Comparison of ENCODE assay signal across 9 cellular contexts in genomic region chr16:55471448-55472097, GRCh38. TPM values are rescaled to one million over a fixed set of nuclear protein-coding genes. Genes with fewer than 3 reads are reported as not detected.
A peak's percentile ranks its signal among the peaks of the same experiment; 100 is the strongest.
DNase-seq lines count a peak whose midpoint lies in the region; ATAC-seq and TF ChIP-seq lines count a peak whose summit lies in the region.
"Had no signal": no experiment of that assay in that cellular context is flagged by ENCODE, and none has a peak within 500 bp of the region (broad histone marks: within the 10 kb centered on the region; RNA-seq: fewer than 3 reads in every experiment).

No MANE protein-coding gene starts in this region.

- no peak overlapping the region for H3K4me3 Mint-ChIP-seq in activated CD8-positive, alpha-beta T cell treated with anti-CD3 and anti-CD28 coated beads for 36 hours
- H3K4me3 Mint-ChIP-seq in activated CD8-positive, alpha-beta T cell treated with anti-CD3 and anti-CD28 coated beads, Interleukin-2, amount 10 ng/mL, durations not matched to agents 7 days and 5 days = no peak overlapping the region
- H3K4me3 Mint-ChIP-seq: CD4-positive, CD25-positive, alpha-beta regulatory T cell had no signal

- no peaks in the 10 kb centered on the region for H3K27me3 Mint-ChIP-seq in activated CD8-positive, alpha-beta T cell treated with anti-CD3 and anti-CD28 coated beads for 36 hours
- peaks cover 4% of the 10 kb centered on the region for H3K27me3 Mint-ChIP-seq in activated CD8-positive, alpha-beta T cell treated with anti-CD3 and anti-CD28 coated beads, Interleukin-2, amount 10 ng/mL, durations not matched to agents 7 days and 5 days (ENCODE audit: low read depth)
- H3K27me3 Mint-ChIP-seq: CD4-positive, CD25-positive, alpha-beta regulatory T cell had no signal

- no peak for ATAC-seq in activated CD8-positive, alpha-beta T cell treated with anti-CD3 and anti-CD28 coated beads for 36 hours
- ATAC-seq in activated CD8-positive, alpha-beta T cell treated with anti-CD3 and anti-CD28 coated beads, Interleukin-2, amount 10 ng/mL, durations not matched to agents 7 days and 5 days = no peak

- intact Hi-C loops in activated CD8-positive, alpha-beta T cell treated with anti-CD3 and anti-CD28 coated beads for 36 hours (cut with micrococcal nuclease) = no loop called here

- POLR2A ChIA-PET in activated CD8-positive, alpha-beta T cell treated with anti-CD3 and anti-CD28 coated beads for 36 hours (lab: Charles Lee) = interaction anchor here (0.7 kb wide), 1 partner anchor 82 kb away, joined by 3 read pairs; no protein-coding TSS in a partner anchor
- POLR2A ChIA-PET in activated CD8-positive, alpha-beta T cell treated with anti-CD3 and anti-CD28 coated beads, Interleukin-2, amount 10 ng/mL, durations not matched to agents 7 days and 5 days (lab: Charles Lee) = no interaction called here

- H3K27ac Mint-ChIP-seq in activated CD8-positive, alpha-beta T cell treated with anti-CD3 and anti-CD28 coated beads for 36 hours = no peak overlapping the region
- no peak overlapping the region for H3K27ac Mint-ChIP-seq in activated CD8-positive, alpha-beta T cell treated with anti-CD3 and anti-CD28 coated beads, Interleukin-2, amount 10 ng/mL, durations not matched to agents 7 days and 5 days
- H3K27ac Mint-ChIP-seq: CD4-positive, CD25-positive, alpha-beta regulatory T cell had no signal

- no peaks in the 10 kb centered on the region for H3K36me3 ChIP-seq in subcutaneous abdominal adipose tissue (ENCODE audit: control insufficient read depth in 5 of 5, insufficient read depth in 5 of 5, low read length in 5 of 5)

- no peak overlapping the region for H3K4me3 ChIP-seq in subcutaneous abdominal adipose tissue (ENCODE audit: low read depth in 1 of 5, low read length in 5 of 5)

- no peaks in the 10 kb centered on the region for H3K36me3 Mint-ChIP-seq in activated CD8-positive, alpha-beta T cell treated with anti-CD3 and anti-CD28 coated beads for 36 hours (ENCODE audit: low read depth)
- H3K36me3 Mint-ChIP-seq in activated CD8-positive, alpha-beta T cell treated with anti-CD3 and anti-CD28 coated beads, Interleukin-2, amount 10 ng/mL, durations not matched to agents 7 days and 5 days (ENCODE audit: low read depth) = no peaks in the 10 kb centered on the region
- H3K36me3 Mint-ChIP-seq: CD4-positive, CD25-positive, alpha-beta regulatory T cell had no signal

- DNase-seq in activated CD8-positive, alpha-beta T cell treated with anti-CD3 and anti-CD28 coated beads for 36 hours = peak; percentile 10
- DNase-seq in activated CD8-positive, alpha-beta T cell treated with anti-CD3 and anti-CD28 coated beads, Interleukin-2, amount 10 ng/mL, durations not matched to agents 7 days and 5 days = no peak
- DNase-seq in HS-27A (ENCODE audit: low read depth) = peak; percentile 74
- DNase-seq in dedifferentiated amniotic fluid mesenchymal stem cell (ENCODE audit: extremely low spot score) = peak; percentile 68
- no peak for DNase-seq in NCI-H1694 treated with DMSO at 0.1 percent for 48 hours (lab: John Stamatoyannopoulos, UW)
- no peak for DNase-seq in Kasumi-1 (lab: John Stamatoyannopoulos, UW)
- no peak for DNase-seq in NCI-H345 treated with DMSO at 0.1 percent for 48 hours (lab: John Stamatoyannopoulos, UW; ENCODE audit: unreplicated experiment)
- DNase-seq: CD4-positive, CD25-positive, alpha-beta regulatory T cell had no signal

- peak overlapping the region; percentile 67 for H3K27ac ChIP-seq in subcutaneous abdominal adipose tissue (ENCODE audit: low read depth, low read length)

- no peak overlapping the region for H3K9ac ChIP-seq in subcutaneous abdominal adipose tissue (ENCODE audit: low read length in 5 of 5)

- peaks cover 14 to 40% (median 34%) of the 10 kb centered on the region in 5 donors for H3K4me1 ChIP-seq in subcutaneous abdominal adipose tissue (ENCODE audit: control insufficient read depth in 5 of 5, insufficient read depth in 5 of 5, low read length in 5 of 5)

- CTCF ChIA-PET in activated CD8-positive, alpha-beta T cell treated with anti-CD3 and anti-CD28 coated beads for 36 hours (lab: Charles Lee) = interaction anchor here (1.3 to 1.7 kb wide), 4 partner anchors 29 to 233 kb away, joined by 3 to 7 read pairs (median 4); no protein-coding TSS in a partner anchor
- CTCF ChIA-PET in activated CD8-positive, alpha-beta T cell treated with anti-CD3 and anti-CD28 coated beads, Interleukin-2, amount 10 ng/mL, durations not matched to agents 7 days and 5 days (lab: Charles Lee) = no interaction called here

- TF ChIP-seq CTCF in activated CD8-positive, alpha-beta T cell treated with anti-CD3 and anti-CD28 coated beads for 36 hours (IDR thresholded peaks at IDR 0.05) = no peak

- H3K27me3 ChIP-seq in subcutaneous abdominal adipose tissue (ENCODE audit: control insufficient read depth in 5 of 5, insufficient read depth in 4 of 5, low read length in 5 of 5) = peaks cover 0 to 4% (median 0%) of the 10 kb centered on the region in 5 donors

- peaks cover 5% of the 10 kb centered on the region for H3K4me1 Mint-ChIP-seq in activated CD8-positive, alpha-beta T cell treated with anti-CD3 and anti-CD28 coated beads for 36 hours (ENCODE audit: low read depth)
- H3K4me1 Mint-ChIP-seq in activated CD8-positive, alpha-beta T cell treated with anti-CD3 and anti-CD28 coated beads, Interleukin-2, amount 10 ng/mL, durations not matched to agents 7 days and 5 days (ENCODE audit: low read depth) = no peaks in the 10 kb centered on the region
- H3K4me1 Mint-ChIP-seq: CD4-positive, CD25-positive, alpha-beta regulatory T cell had no signal

- no peaks in the 10 kb centered on the region for H3K9me3 ChIP-seq in subcutaneous abdominal adipose tissue (ENCODE audit: control insufficient read depth in 5 of 5, low read length in 5 of 5)

- H3K9me3 Mint-ChIP-seq in activated CD8-positive, alpha-beta T cell treated with anti-CD3 and anti-CD28 coated beads for 36 hours = no peaks in the 10 kb centered on the region
- no peaks in the 10 kb centered on the region for H3K9me3 Mint-ChIP-seq in activated CD8-positive, alpha-beta T cell treated with anti-CD3 and anti-CD28 coated beads, Interleukin-2, amount 10 ng/mL, durations not matched to agents 7 days and 5 days (ENCODE audit: insufficient read depth)

RNA-seq across cellular contexts. Expression of gene MMP2, which starts 7.4 kb away (rescaled TPM):
- total RNA-seq in activated CD8-positive, alpha-beta T cell treated with anti-CD3 and anti-CD28 coated beads for 36 hours = not detected
- total RNA-seq in activated CD8-positive, alpha-beta T cell treated with anti-CD3 and anti-CD28 coated beads, Interleukin-2, amount 10 ng/mL, durations not matched to agents 7 days and 5 days = not detected

RNA-seq across cellular contexts. Expression of gene LPCAT2, which starts 37.3 kb away (rescaled TPM):
- under 1 TPM in 1 of 2 experiments, not detected in 1; 0.16 TPM for total RNA-seq in activated CD8-positive, alpha-beta T cell treated with anti-CD3 and anti-CD28 coated beads for 36 hours
- under 1 TPM in 1 of 2 experiments, not detected in 1; 0.37 TPM for total RNA-seq in activated CD8-positive, alpha-beta T cell treated with anti-CD3 and anti-CD28 coated beads, Interleukin-2, amount 10 ng/mL, durations not matched to agents 7 days and 5 days

Comparison
In these comparisons a context has a peak if more than half of its experiments do, and no peak if none do; other contexts are left out.
1. DNase-seq: peak in activated CD8-positive, alpha-beta T cell treated with anti-CD3 and anti-CD28 coated beads for 36 hours (single experiment), HS-27A (single experiment) and dedifferentiated amniotic fluid mesenchymal stem cell (single experiment); none in activated CD8-positive, alpha-beta T cell treated with anti-CD3 and anti-CD28 coated beads, Interleukin-2, amount 10 ng/mL, durations not matched to agents 7 days and 5 days (single experiment), NCI-H1694 treated with DMSO at 0.1 percent for 48 hours (single experiment), Kasumi-1 (0 of 2) and NCI-H345 treated with DMSO at 0.1 percent for 48 hours (single experiment).